19 cellular contexts compared by ENCODE assay signal in the genomic region with DNA sequence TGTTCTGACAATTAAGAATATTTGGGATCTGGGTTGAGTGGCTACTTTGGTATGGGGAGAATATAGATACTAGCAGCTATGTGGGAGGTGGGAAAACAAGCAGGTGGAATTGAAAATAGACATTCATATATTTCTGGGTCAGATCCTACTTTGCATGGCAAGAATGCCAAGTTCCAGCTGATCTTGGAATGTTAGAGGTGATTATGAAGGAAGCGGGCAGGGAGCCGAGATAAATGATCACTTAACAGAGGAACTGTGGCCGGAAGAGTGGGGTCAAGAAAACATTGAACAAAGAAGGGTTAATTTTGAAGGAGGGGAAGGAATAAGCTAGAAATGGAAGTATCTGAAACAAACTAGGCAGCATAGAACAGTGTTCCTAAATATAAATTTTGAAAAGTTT. TPM values are rescaled to one million over a fixed set of nuclear protein-coding genes. Genes with fewer than 3 reads are reported as not detected.
DNase-seq lines count a peak whose midpoint lies in the region; ATAC-seq, FAIRE-seq and TF ChIP-seq lines count a peak whose summit lies in the region.
"Had no signal": no experiment of that assay in that cellular context is flagged by ENCODE, and none has a peak within 500 bp of the region (broad histone marks: within the 10 kb centered on the region; RNA-seq: fewer than 3 reads in every experiment).

No MANE protein-coding gene starts in this region.

- peaks cover 4% of the 10 kb centered on the region for H3K27me3 Mint-ChIP-seq in activated T-helper 1 cell treated with anti-CD3 and anti-CD28 coated beads, Interleukin-12 subunit alpha, Interleukin-12 subunit beta, Interleukin-2, Interleukin-4 antibody, amounts not matched to agents 30 ng/mL and 10 ng/mL and 1 ng/mL, durations not matched to agents 14 hours and 24 hours and 36 hours (ENCODE audit: insufficient read depth)

- intact Hi-C loops in A673 (cut with micrococcal nuclease; ENCODE audit: unreplicated experiment) (no loop called here), esophagus muscularis mucosa (cut with DNase I) (no loop called here), pancreas (cut with DNase I) (no loop called here), left cardiac atrium (cut with DNase I) (loop anchor here in 1 of 2 donors (10.0 kb wide), 1 partner anchor 167 kb away; no protein-coding TSS in a partner anchor)
- intact Hi-C loops in activated T-helper 1 cell treated with anti-CD3 and anti-CD28 coated beads, Interleukin-12 subunit alpha, Interleukin-12 subunit beta, Interleukin-2, Interleukin-4 antibody, amounts not matched to agents 30 ng/mL and 10 ng/mL and 1 ng/mL, durations not matched to agents 14 hours and 24 hours and 36 hours (cut with micrococcal nuclease): no loop called here

- no peak overlapping the region for H3K27ac Mint-ChIP-seq in activated T-helper 1 cell treated with anti-CD3 and anti-CD28 coated beads, Interleukin-12 subunit alpha, Interleukin-12 subunit beta, Interleukin-2, Interleukin-4 antibody, amounts not matched to agents 30 ng/mL and 10 ng/mL and 1 ng/mL, durations not matched to agents 14 hours and 24 hours and 36 hours
- H3K27ac Mint-ChIP-seq: B cell; CD14-positive monocyte; CD8-positive, alpha-beta T cell had no signal

- ATAC-seq in DND-41 (ENCODE audit: insufficient read depth, low read depth) (no peak), pancreas (peak; percentile 46 to 79 (median 52)), left cardiac atrium (no peak)
- ATAC-seq: CD8-positive, alpha-beta T cell; HCT116 had no signal

- no peaks in the 10 kb centered on the region for H4K20me1 ChIP-seq in DND-41 (ENCODE audit: insufficient read depth, low read length)

- no peaks in the 10 kb centered on the region for H3K36me3 Mint-ChIP-seq in activated T-helper 1 cell treated with anti-CD3 and anti-CD28 coated beads, Interleukin-12 subunit alpha, Interleukin-12 subunit beta, Interleukin-2, Interleukin-4 antibody, amounts not matched to agents 30 ng/mL and 10 ng/mL and 1 ng/mL, durations not matched to agents 14 hours and 24 hours and 36 hours (ENCODE audit: low read depth)
- H3K36me3 Mint-ChIP-seq: CD8-positive, alpha-beta T cell had no signal

- H3K27ac ChIP-seq in A673 (ENCODE audit: low read depth, low read length, poor library complexity, severe bottlenecking) (peak overlapping the region; percentile 27), DND-41 (ENCODE audit: low read length) (peak overlapping the region; percentile 22; the same call in 1 of the 2 replicates), esophagus muscularis mucosa (replicated peaks in 1 of 4) (peak overlapping the region; percentile 13 to 54 (median 40)), pancreas (no peak overlapping the region)
- H3K27ac ChIP-seq: GM23248, HL-60 had no signal

- no peak for TF ChIP-seq POLR2A in esophagus muscularis mucosa (IDR thresholded peaks at IDR 0.05; ENCODE audit: low read depth)

- CTCF ChIA-PET in A673 (lab: Charles Lee): no interaction called here

- H3K4me3 Mint-ChIP-seq in activated T-helper 1 cell treated with anti-CD3 and anti-CD28 coated beads, Interleukin-12 subunit alpha, Interleukin-12 subunit beta, Interleukin-2, Interleukin-4 antibody, amounts not matched to agents 30 ng/mL and 10 ng/mL and 1 ng/mL, durations not matched to agents 14 hours and 24 hours and 36 hours: no peak overlapping the region
- H3K4me3 Mint-ChIP-seq: B cell; CD14-positive monocyte; CD8-positive, alpha-beta T cell had no signal

- H2AFZ ChIP-seq in DND-41 (ENCODE audit: low read depth, low read length): no peak overlapping the region
- H2AFZ ChIP-seq: GM23248 had no signal

- no peak overlapping the region for H3K4me2 ChIP-seq in DND-41 (ENCODE audit: insufficient read depth, low read length)

- no peak for FAIRE-seq in pancreas (lab: Jason Lieb, UNC)
- FAIRE-seq: D721Med, H54 had no signal

- H3K79me2 ChIP-seq in DND-41 (ENCODE audit: insufficient read depth, low read length): peaks cover 97% of the 10 kb centered on the region

- no peaks in the 10 kb centered on the region for H3K9me3 Mint-ChIP-seq in activated T-helper 1 cell treated with anti-CD3 and anti-CD28 coated beads, Interleukin-12 subunit alpha, Interleukin-12 subunit beta, Interleukin-2, Interleukin-4 antibody, amounts not matched to agents 30 ng/mL and 10 ng/mL and 1 ng/mL, durations not matched to agents 14 hours and 24 hours and 36 hours
- H3K9me3 Mint-ChIP-seq: CD14-positive monocyte; CD8-positive, alpha-beta T cell had no signal

- no peak for TF ChIP-seq EP300 in esophagus muscularis mucosa (IDR thresholded peaks at IDR 0.05)

- H3K36me3 ChIP-seq in A673 (ENCODE audit: insufficient read depth, low read length, poor library complexity, severe bottlenecking) (no peaks in the 10 kb centered on the region), DND-41 (ENCODE audit: insufficient read depth, low read length) (peaks cover 16% of the 10 kb centered on the region), esophagus muscularis mucosa (no peaks in the 10 kb centered on the region), pancreas (no peaks in the 10 kb centered on the region)

- H3K27me3 ChIP-seq in A673 (replicated peaks; ENCODE audit: insufficient read depth, low read depth, low read length, poor library complexity) (no peaks in the 10 kb centered on the region), DND-41 (ENCODE audit: insufficient read depth, low read length, poor library complexity) (no peaks in the 10 kb centered on the region), esophagus muscularis mucosa (no peaks in the 10 kb centered on the region), pancreas (no peaks in the 10 kb centered on the region)

- WGBS in esophagus muscularis mucosa: 61% methylated on average over 3 of the region's 3 CpGs
- WGBS in pancreas, 2 donors: 33 to 42% methylated on average over 3 of the region's 3 CpGs

- H3K4me1 ChIP-seq in A673 (ENCODE audit: insufficient read depth, low read length, poor library complexity, severe bottlenecking) (peaks cover 69% of the 10 kb centered on the region), DND-41 (ENCODE audit: insufficient read depth, low read length) (peaks cover 76% of the 10 kb centered on the region), esophagus muscularis mucosa (peaks cover 34 to 83% (median 80%) of the 10 kb centered on the region in 4 donors), pancreas (peaks cover 0 to 9% (median 0%) of the 10 kb centered on the region in 3 donors)

- no peak overlapping the region for H3K9ac ChIP-seq in DND-41 (ENCODE audit: low read depth, low read length)
- H3K9ac ChIP-seq: GM23248 had no signal

- no peak overlapping the region for H3K4me3 ChIP-seq in A673 (ENCODE audit: low read depth, low read length, poor library complexity, severe bottlenecking)
- H3K4me3 ChIP-seq in DND-41 (ENCODE audit: low read depth in 1 of 2, low read length in 2 of 2): no peak overlapping the region
- H3K4me3 ChIP-seq in esophagus muscularis mucosa: no peak overlapping the region
- peak overlapping the region in 1 of 4 donors; percentile 2 for H3K4me3 ChIP-seq in pancreas
- H3K4me3 ChIP-seq: GM23248 had no signal

- H3K9me3 ChIP-seq in A673 (ENCODE audit: low read depth, low read length, poor library complexity, severe bottlenecking) (no peaks in the 10 kb centered on the region), DND-41 (ENCODE audit: insufficient read depth, low read length, severe bottlenecking) (no peaks in the 10 kb centered on the region), esophagus muscularis mucosa (no peaks in the 10 kb centered on the region), pancreas (no peaks in the 10 kb centered on the region)

- DNase-seq in A673 (ENCODE audit: low spot score): no peak
- DNase-seq in DND-41: no peak
- no peak for DNase-seq in esophagus muscularis mucosa (ENCODE audit: extremely low spot score)
- no peak for DNase-seq in pancreas
- no peak for DNase-seq in left cardiac atrium
- no peak for DNase-seq in EL
- DNase-seq in activated T-helper 1 cell treated with anti-CD3 and anti-CD28 coated beads, Interleukin-12 subunit alpha, Interleukin-12 subunit beta, Interleukin-2, Interleukin-4 antibody, amounts not matched to agents 30 ng/mL and 10 ng/mL and 1 ng/mL, durations not matched to agents 14 hours and 24 hours and 36 hours (ENCODE audit: low spot score): no peak
- DNase-seq: CD8-positive, alpha-beta T cell; COR-L47; DMS153; DMS79 treated with DMSO at 0.1 percent for 48 hours; GF-D8; GM23248 had no signal

- H3K4me1 Mint-ChIP-seq in activated T-helper 1 cell treated with anti-CD3 and anti-CD28 coated beads, Interleukin-12 subunit alpha, Interleukin-12 subunit beta, Interleukin-2, Interleukin-4 antibody, amounts not matched to agents 30 ng/mL and 10 ng/mL and 1 ng/mL, durations not matched to agents 14 hours and 24 hours and 36 hours (ENCODE audit: low read depth): peaks cover 8% of the 10 kb centered on the region
- H3K4me1 Mint-ChIP-seq: B cell had no signal

- POLR2A ChIA-PET in A673 (lab: Charles Lee; ENCODE audit: low non-redundant PET): interaction anchor here (0.6 kb wide), 1 partner anchor 17 kb away, joined by 5 read pairs; no protein-coding TSS in a partner anchor

- BruUV-seq in A673 (replicated peaks; lab: Mats Ljungman, UMichigan): no TSS peak

- TF ChIP-seq CTCF in A673 (conservative IDR thresholded peaks at IDR 0.05; ENCODE audit: low read depth, low read length) (no peak), DND-41 (IDR thresholded peaks at IDR 0.05; ENCODE audit: borderline replicate concordance, extremely low read depth, low read length, poor library complexity, severe bottlenecking) (no peak), esophagus muscularis mucosa (IDR thresholded peaks at IDR 0.05) (no peak), pancreas (IDR thresholded peaks at IDR 0.05) (no peak)

RNA-seq across cellular contexts. Expression of a gene that starts 15.4 kb away (rescaled TPM):
- 6.8 and 10.4 TPM in 2 replicates for total RNA-seq in A673 (2021)
- 100 to 1,000 TPM in 1 of 4 donors, 10 to 100 TPM in 3; 72.9 to 115 (median 76.3) TPM for total RNA-seq in esophagus muscularis mucosa
- total RNA-seq in pancreas: 10 to 100 TPM; 12.8 to 18.7 (median 14.6) TPM
- polyA plus RNA-seq in pancreas: 1 to 10 TPM; 4.5 to 5.4 TPM
- total RNA-seq in left cardiac atrium: 10 to 100 TPM; 25.9 to 27.1 TPM
- 3.2 and 5.3 TPM in 2 replicates for total RNA-seq in activated T-helper 1 cell treated with anti-CD3 and anti-CD28 coated beads, Interleukin-12 subunit alpha, Interleukin-12 subunit beta, Interleukin-2, Interleukin-4 antibody, amounts not matched to agents 30 ng/mL and 10 ng/mL and 1 ng/mL, durations not matched to agents 14 hours and 24 hours and 36 hours

Comparison
In these comparisons a context has a peak if more than half of its experiments do, and no peak if none do; other contexts are left out.
1. H3K27ac ChIP-seq: peak in A673 (single experiment), DND-41 (single experiment) and esophagus muscularis mucosa (4 of 4); none in pancreas (0 of 4).
2. ATAC-seq: peak in pancreas (4 of 4); none in DND-41 (single experiment) and left cardiac atrium (0 of 2).